Comparison of ENCODE assay signal across 19 cellular contexts in the genomic region with DNA sequence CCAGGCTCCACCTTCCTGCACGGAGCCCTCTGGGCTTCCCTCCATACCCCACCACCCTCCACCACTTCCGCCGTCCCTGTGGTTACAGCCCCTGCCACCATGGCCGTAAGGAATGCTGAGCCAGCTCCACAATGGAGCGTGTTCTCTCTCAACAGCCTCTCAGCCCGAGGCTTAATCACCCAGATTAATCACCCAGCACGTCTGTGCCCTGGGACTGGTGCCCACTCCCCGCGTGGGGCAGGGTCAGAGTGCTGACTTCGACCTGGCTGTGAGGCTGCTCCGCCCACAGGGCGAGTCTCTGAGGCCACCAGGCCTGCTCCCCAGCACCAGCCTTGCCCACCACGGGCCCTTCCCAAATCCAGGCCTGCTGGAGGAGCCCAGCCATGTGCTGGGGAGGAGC. TPM values are rescaled to one million over a fixed set of nuclear protein-coding genes. Genes with fewer than 3 reads are reported as not detected.
DNase-seq lines count a peak whose midpoint lies in the region; ATAC-seq and TF ChIP-seq lines count a peak whose summit lies in the region.
"Had no signal": no experiment of that assay in that cellular context is flagged by ENCODE, and none has a peak within 500 bp of the region (broad histone marks: within the 10 kb centered on the region; RNA-seq: fewer than 3 reads in every experiment).

No MANE protein-coding gene starts in this region.

- H3K79me2 ChIP-seq in HCT116 (ENCODE audit: insufficient read depth, low read length): no peaks in the 10 kb centered on the region

- H3K9ac ChIP-seq in HCT116 (ENCODE audit: low read length) (no peak overlapping the region), adipocyte (ENCODE audit: low read length) (no peak overlapping the region)

- no peak for ATAC-seq in HCT116
- ATAC-seq in left cardiac atrium: peak; percentile 49 to 65
- no peak for ATAC-seq in HG03045 (IDR thresholded peaks at IDR 0.05; ENCODE audit: unreplicated experiment)
- ATAC-seq: WTC11 had no signal

- no peak for TF ChIP-seq POLR2A in HCT116 (IDR thresholded peaks at IDR 0.05; ENCODE audit: borderline replicate concordance, extremely low read depth, insufficient read depth, insufficient read length)

- H3K9me2 ChIP-seq in HCT116 (ENCODE audit: insufficient read depth): no peaks in the 10 kb centered on the region

- H3K4me3 ChIP-seq in HCT116 (replicated peaks in 1 of 2; ENCODE audit: low read depth in 1 of 2, low read length in 2 of 2) (no peak overlapping the region), adipocyte (ENCODE audit: low read length) (no peak overlapping the region)
- H3K4me3 ChIP-seq: prostate gland, SK-N-MC had no signal

- POLR2A ChIA-PET in HCT116 (lab: Charles Lee): no interaction called here

- RAD21 ChIA-PET in HCT116 (lab: Charles Lee; ENCODE audit: low non-redundant PET in 1 of 2, low total read pairs in 2 of 2, uncharacterized antibody in 2 of 2, unreplicated experiment in 2 of 2): no interaction called here

- peak overlapping the region; percentile 25 for H3K4me2 ChIP-seq in HCT116 (ENCODE audit: low read length)

- no peak overlapping the region for H2AFZ ChIP-seq in HCT116 (ENCODE audit: low read depth, low read length, poor library complexity, severe bottlenecking)

- no peaks in the 10 kb centered on the region for H3K27me3 ChIP-seq in HCT116 (ENCODE audit: insufficient read depth, low read length)
- H3K27me3 ChIP-seq in adipocyte (replicated peaks; ENCODE audit: control insufficient read depth, insufficient read depth, low read length): peaks cover 17% of the 10 kb centered on the region

- no peaks in the 10 kb centered on the region for H4K20me1 ChIP-seq in HCT116 (ENCODE audit: insufficient read depth)

- CTCF ChIA-PET in HCT116 (lab: Charles Lee): no interaction called here

- no TSS peak for BruUV-seq in HCT116 (replicated peaks; lab: Mats Ljungman, UMichigan)

- no peak overlapping the region for H3K27ac ChIP-seq in HCT116 (ENCODE audit: low read depth, low read length)
- H3K27ac ChIP-seq: prostate gland, SK-N-MC had no signal

- H3K36me3 ChIP-seq in HCT116 (ENCODE audit: control insufficient read depth in 1 of 2, insufficient read depth in 2 of 2, low read length in 2 of 2) (no peaks in the 10 kb centered on the region), adipocyte (ENCODE audit: control insufficient read depth, insufficient read depth, low read length, severe bottlenecking) (no peaks in the 10 kb centered on the region)
- H3K36me3 ChIP-seq: prostate gland had no signal

- H3K4me1 ChIP-seq in HCT116 (ENCODE audit: control insufficient read depth in 1 of 2, insufficient read depth in 2 of 2, low read length in 2 of 2) (peaks cover 20 to 46% of the 10 kb centered on the region in 2 experiments), adipocyte (ENCODE audit: control insufficient read depth, insufficient read depth, low read length) (no peaks in the 10 kb centered on the region)
- H3K4me1 ChIP-seq: prostate gland had no signal

- H3K9me3 ChIP-seq in HCT116 (ENCODE audit: control insufficient read depth in 1 of 2, insufficient read depth in 1 of 2, low read depth in 1 of 2, low read length in 2 of 2) (no peaks in the 10 kb centered on the region), adipocyte (ENCODE audit: control insufficient read depth, low read length) (no peaks in the 10 kb centered on the region)
- H3K9me3 ChIP-seq: prostate gland had no signal

- no peak for TF ChIP-seq RAD21 in HCT116 (IDR thresholded peaks at IDR 0.05; ENCODE audit: low read depth)

- DNase-seq in A172 (ENCODE audit: low spot score): peak; percentile 94
- DNase-seq in HCT116 (ENCODE audit: low read depth, low spot score): no peak
- peak; percentile 12 for DNase-seq in adipocyte (ENCODE audit: low read depth)
- DNase-seq in left cardiac atrium: no peak
- DNase-seq in NCI-H510A treated with DMSO at 0.1 percent for 48 hours (lab: John Stamatoyannopoulos, UW): no peak
- DNase-seq in NCI-H146 treated with DMSO at 0.1 percent for 48 hours (lab: John Stamatoyannopoulos, UW; ENCODE audit: unreplicated experiment): no peak
- no peak for DNase-seq in SHP77 (lab: John Stamatoyannopoulos, UW)
- DNase-seq: activated CD8-positive, alpha-beta memory T cell treated with anti-CD3 and anti-CD28 coated beads, Interleukin-2, amount 50 U/mL, for 4 hours; cortex of kidney; H7; immature natural killer cell; NCI-H1436; NCI-H526 treated with DMSO at 0.1 percent for 48 hours had no signal

- intact Hi-C loops in HCT116 (cut with micrococcal nuclease) (no loop called here), left cardiac atrium (cut with DNase I) (no loop called here)

- TF ChIP-seq CTCF in HCT116 (IDR thresholded peaks at IDR 0.05 in 2 of 3, conservative IDR thresholded peaks at IDR 0.05 in 1 of 3; ENCODE audit: borderline replicate concordance in 1 of 3, insufficient read depth in 1 of 3, low read depth in 2 of 3, low read length in 2 of 3): no peak

TF ChIP-seq in HCT116, 20 proteins besides CTCF, POLR2A, EP300 and RAD21 (continues in another document):
- TF ChIP-seq, protein P1, sequence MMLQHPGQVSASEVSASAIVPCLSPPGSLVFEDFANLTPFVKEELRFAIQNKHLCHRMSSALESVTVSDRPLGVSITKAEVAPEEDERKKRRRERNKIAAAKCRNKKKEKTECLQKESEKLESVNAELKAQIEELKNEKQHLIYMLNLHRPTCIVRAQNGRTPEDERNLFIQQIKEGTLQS (IDR thresholded peaks at IDR 0.05): no peak
- TF ChIP-seq JUND (IDR thresholded peaks at IDR 0.05) (no peak), SP1 (IDR thresholded peaks at IDR 0.05; ENCODE audit: low read depth) (no peak), EGR1 (IDR thresholded peaks at IDR 0.05; ENCODE audit: low read depth) (no peak), TCF7L2 (IDR thresholded peaks at IDR 0.05; ENCODE audit: borderline replicate concordance, extremely low read depth, insufficient read depth, insufficient read length) (no peak), SRF (IDR thresholded peaks at IDR 0.05; ENCODE audit: low read depth) (no peak), POLR2AphosphoS5 (IDR thresholded peaks at IDR 0.05; ENCODE audit: low read depth, low read length) (no peak), ZNF274 (IDR thresholded peaks at IDR 0.05; ENCODE audit: low read depth, low read length) (no peak), ZFX (IDR thresholded peaks at IDR 0.05) (no peak), YY1 (IDR thresholded peaks at IDR 0.05; ENCODE audit: extremely low read depth, insufficient replicate concordance, low read depth, low read length) (no peak), ELF1 (IDR thresholded peaks at IDR 0.05; ENCODE audit: borderline replicate concordance, low read depth) (no peak)
- TF ChIP-seq, protein P2, sequence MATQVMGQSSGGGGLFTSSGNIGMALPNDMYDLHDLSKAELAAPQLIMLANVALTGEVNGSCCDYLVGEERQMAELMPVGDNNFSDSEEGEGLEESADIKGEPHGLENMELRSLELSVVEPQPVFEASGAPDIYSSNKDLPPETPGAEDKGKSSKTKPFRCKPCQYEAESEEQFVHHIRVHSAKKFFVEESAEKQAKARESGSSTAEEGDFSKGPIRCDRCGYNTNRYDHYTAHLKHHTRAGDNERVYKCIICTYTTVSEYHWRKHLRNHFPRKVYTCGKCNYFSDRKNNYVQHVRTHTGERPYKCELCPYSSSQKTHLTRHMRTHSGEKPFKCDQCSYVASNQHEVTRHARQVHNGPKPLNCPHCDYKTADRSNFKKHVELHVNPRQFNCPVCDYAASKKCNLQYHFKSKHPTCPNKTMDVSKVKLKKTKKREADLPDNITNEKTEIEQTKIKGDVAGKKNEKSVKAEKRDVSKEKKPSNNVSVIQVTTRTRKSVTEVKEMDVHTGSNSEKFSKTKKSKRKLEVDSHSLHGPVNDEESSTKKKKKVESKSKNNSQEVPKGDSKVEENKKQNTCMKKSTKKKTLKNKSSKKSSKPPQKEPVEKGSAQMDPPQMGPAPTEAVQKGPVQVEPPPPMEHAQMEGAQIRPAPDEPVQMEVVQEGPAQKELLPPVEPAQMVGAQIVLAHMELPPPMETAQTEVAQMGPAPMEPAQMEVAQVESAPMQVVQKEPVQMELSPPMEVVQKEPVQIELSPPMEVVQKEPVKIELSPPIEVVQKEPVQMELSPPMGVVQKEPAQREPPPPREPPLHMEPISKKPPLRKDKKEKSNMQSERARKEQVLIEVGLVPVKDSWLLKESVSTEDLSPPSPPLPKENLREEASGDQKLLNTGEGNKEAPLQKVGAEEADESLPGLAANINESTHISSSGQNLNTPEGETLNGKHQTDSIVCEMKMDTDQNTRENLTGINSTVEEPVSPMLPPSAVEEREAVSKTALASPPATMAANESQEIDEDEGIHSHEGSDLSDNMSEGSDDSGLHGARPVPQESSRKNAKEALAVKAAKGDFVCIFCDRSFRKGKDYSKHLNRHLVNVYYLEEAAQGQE (IDR thresholded peaks at IDR 0.05; ENCODE audit: low read depth): no peak
- TF ChIP-seq, protein P3, sequence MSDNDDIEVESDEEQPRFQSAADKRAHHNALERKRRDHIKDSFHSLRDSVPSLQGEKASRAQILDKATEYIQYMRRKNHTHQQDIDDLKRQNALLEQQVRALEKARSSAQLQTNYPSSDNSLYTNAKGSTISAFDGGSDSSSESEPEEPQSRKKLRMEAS (IDR thresholded peaks at IDR 0.05): no peak

RNA-seq across cellular contexts. Expression of a gene that starts 4.0 kb away (rescaled TPM):
- 0.26 and 0.43 TPM in 2 replicates for total RNA-seq in A172 (2014; rRNA removed; shearing (Covaris generic))
- total RNA-seq in HCT116 (2021; ENCODE audit: unreplicated experiment) (not detected), left cardiac atrium (not detected)
- 0.31 TPM in 1 of 2 replicates, not detected in the other for polyA plus RNA-seq in HCT116 (2012)
- total RNA-seq: H7, WTC11 had no signal
- polyA plus RNA-seq: AG04450, immature natural killer cell had no signal

RNA-seq across cellular contexts. Expression of a gene that starts 14.7 kb away (rescaled TPM):
- not detected in 2 replicates for total RNA-seq in A172 (2014; rRNA removed; shearing (Covaris generic))
- 0.44 TPM for total RNA-seq in HCT116 (2021; ENCODE audit: unreplicated experiment)
- polyA plus RNA-seq in HCT116 (2012): not detected in 2 replicates
- total RNA-seq in left cardiac atrium: not detected
- total RNA-seq: H7, prostate gland, urinary bladder, WTC11 had no signal
- polyA plus RNA-seq: AG04450, immature natural killer cell had no signal

RNA-seq across cellular contexts. Expression of a gene that starts 36.5 kb away (rescaled TPM):
- 0.67 and 0.90 TPM in 2 replicates for total RNA-seq in A172 (2014; rRNA removed; shearing (Covaris generic))
- total RNA-seq in HCT116 (2021; ENCODE audit: unreplicated experiment): 17.9 TPM
- 12.4 and 15.4 TPM in 2 replicates for polyA plus RNA-seq in HCT116 (2012)
- total RNA-seq in left cardiac atrium: 100 to 1,000 TPM in 1 of 2 donors, 10 to 100 TPM in 1; 94.3 to 114 TPM
- polyA plus RNA-seq: immature natural killer cell had no signal

Comparison
In these comparisons a context has a peak if more than half of its experiments do, and no peak if none do; other contexts are left out.
1. DNase-seq: peak in A172 (single experiment) and adipocyte (single experiment); none in HCT116 (single experiment), left cardiac atrium (single experiment), NCI-H510A treated with DMSO at 0.1 percent for 48 hours (single experiment), NCI-H146 treated with DMSO at 0.1 percent for 48 hours (single experiment) and SHP77 (0 of 2).
2. ATAC-seq: peak in left cardiac atrium (2 of 2); none in HCT116 (single experiment) and HG03045 (single experiment).